ENCODE assay signal across 1 cellular context in genomic region chr21:40300300-40300699, GRCh38.
TF ChIP-seq lines count a peak whose summit lies in the region.

No MANE protein-coding gene starts in this region.

TF ChIP-seq in GM23338, 12 proteins besides CTCF, POLR2A, EP300 and RAD21 (continued from another document):
- TF ChIP-seq, protein P1, sequence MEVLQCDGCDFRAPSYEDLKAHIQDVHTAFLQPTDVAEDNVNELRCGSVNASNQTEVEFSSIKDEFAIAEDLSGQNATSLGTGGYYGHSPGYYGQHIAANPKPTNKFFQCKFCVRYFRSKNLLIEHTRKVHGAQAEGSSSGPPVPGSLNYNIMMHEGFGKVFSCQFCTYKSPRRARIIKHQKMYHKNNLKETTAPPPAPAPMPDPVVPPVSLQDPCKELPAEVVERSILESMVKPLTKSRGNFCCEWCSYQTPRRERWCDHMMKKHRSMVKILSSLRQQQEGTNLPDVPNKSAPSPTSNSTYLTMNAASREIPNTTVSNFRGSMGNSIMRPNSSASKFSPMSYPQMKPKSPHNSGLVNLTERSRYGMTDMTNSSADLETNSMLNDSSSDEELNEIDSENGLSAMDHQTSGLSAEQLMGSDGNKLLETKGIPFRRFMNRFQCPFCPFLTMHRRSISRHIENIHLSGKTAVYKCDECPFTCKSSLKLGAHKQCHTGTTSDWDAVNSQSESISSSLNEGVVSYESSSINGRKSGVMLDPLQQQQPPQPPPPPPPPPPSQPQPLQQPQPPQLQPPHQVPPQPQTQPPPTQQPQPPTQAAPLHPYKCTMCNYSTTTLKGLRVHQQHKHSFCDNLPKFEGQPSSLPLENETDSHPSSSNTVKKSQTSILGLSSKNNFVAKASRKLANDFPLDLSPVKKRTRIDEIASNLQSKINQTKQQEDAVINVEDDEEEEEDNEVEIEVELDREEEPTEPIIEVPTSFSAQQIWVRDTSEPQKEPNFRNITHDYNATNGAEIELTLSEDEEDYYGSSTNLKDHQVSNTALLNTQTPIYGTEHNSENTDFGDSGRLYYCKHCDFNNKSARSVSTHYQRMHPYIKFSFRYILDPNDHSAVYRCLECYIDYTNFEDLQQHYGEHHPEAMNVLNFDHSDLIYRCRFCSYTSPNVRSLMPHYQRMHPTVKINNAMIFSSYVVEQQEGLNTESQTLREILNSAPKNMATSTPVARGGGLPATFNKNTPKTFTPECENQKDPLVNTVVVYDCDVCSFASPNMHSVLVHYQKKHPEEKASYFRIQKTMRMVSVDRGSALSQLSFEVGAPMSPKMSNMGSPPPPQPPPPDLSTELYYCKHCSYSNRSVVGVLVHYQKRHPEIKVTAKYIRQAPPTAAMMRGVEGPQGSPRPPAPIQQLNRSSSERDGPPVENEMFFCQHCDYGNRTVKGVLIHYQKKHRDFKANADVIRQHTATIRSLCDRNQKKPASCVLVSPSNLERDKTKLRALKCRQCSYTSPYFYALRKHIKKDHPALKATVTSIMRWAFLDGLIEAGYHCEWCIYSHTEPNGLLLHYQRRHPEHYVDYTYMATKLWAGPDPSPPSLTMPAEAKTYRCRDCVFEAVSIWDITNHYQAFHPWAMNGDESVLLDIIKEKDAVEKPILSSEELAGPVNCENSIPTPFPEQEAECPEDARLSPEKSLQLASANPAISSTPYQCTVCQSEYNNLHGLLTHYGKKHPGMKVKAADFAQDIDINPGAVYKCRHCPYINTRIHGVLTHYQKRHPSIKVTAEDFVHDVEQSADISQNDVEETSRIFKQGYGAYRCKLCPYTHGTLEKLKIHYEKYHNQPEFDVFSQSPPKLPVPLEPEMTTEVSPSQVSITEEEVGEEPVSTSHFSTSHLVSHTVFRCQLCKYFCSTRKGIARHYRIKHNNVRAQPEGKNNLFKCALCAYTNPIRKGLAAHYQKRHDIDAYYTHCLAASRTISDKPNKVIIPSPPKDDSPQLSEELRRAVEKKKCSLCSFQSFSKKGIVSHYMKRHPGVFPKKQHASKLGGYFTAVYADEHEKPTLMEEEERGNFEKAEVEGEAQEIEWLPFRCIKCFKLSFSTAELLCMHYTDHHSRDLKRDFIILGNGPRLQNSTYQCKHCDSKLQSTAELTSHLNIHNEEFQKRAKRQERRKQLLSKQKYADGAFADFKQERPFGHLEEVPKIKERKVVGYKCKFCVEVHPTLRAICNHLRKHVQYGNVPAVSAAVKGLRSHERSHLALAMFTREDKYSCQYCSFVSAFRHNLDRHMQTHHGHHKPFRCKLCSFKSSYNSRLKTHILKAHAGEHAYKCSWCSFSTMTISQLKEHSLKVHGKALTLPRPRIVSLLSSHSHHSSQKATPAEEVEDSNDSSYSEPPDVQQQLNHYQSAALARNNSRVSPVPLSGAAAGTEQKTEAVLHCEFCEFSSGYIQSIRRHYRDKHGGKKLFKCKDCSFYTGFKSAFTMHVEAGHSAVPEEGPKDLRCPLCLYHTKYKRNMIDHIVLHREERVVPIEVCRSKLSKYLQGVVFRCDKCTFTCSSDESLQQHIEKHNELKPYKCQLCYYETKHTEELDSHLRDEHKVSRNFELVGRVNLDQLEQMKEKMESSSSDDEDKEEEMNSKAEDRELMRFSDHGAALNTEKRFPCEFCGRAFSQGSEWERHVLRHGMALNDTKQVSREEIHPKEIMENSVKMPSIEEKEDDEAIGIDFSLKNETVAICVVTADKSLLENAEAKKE (CRISPR knock-in tag; IDR thresholded peaks at IDR 0.05): no peak
- TF ChIP-seq NANOG (IDR thresholded peaks at IDR 0.05; ENCODE audit: borderline replicate concordance): no peak
- no peak for TF ChIP-seq EZH2phosphoT487 (IDR thresholded peaks at IDR 0.05; ENCODE audit: unreplicated experiment)
